ENCODE assay signal across 29 cellular contexts in genomic region chr11:60235318-60235717, GRCh38. TPM values are rescaled to one million over a fixed set of nuclear protein-coding genes. Genes with fewer than 3 reads are reported as not detected.
"Had no signal": no experiment of that assay in that cellular context is flagged by ENCODE, and none has a peak within 500 bp of the region (broad histone marks: within the 10 kb centered on the region; RNA-seq: fewer than 3 reads in every experiment).

No MANE protein-coding gene starts in this region.

- H3K4me3 ChIP-seq: SJSA1 had no signal

- H3K9me3 ChIP-seq: SJSA1 had no signal

- DNase-seq: activated B cell treated with CpG ODN at 0.5 μM for 24 hours; activated CD4-positive, alpha-beta T cell treated with anti-CD3 and anti-CD28 coated beads for 1 hour; activated CD4-positive, alpha-beta T cell treated with anti-CD3 and anti-CD28 coated beads, Interleukin-2, amount 10 ng/mL, durations not matched to agents 24 days and 14 days; activated CD4-positive, alpha-beta T cell treated with anti-CD3 and anti-CD28 coated beads, Interleukin-2, amount 50 U/mL, for 48 hours; activated CD8-positive, alpha-beta memory T cell treated with anti-CD3 and anti-CD28 coated beads, Interleukin-2, amount 10 ng/mL, durations not matched to agents 7 days and 5 days; activated effector memory CD4-positive, alpha-beta T cell treated with anti-CD3 and anti-CD28 coated beads, Interleukin-2, amount 50 U/mL, for 16 hours; activated naive CD4-positive, alpha-beta T cell treated with Interleukin-2 at 50 U/mL for 16 hours; activated naive CD8-positive, alpha-beta T cell treated with anti-CD3 and anti-CD28 coated beads, Interleukin-2, amount 50 U/mL, for 24 hours; activated T-cell treated with anti-CD3 and anti-CD28 coated beads, Interleukin-2, amount 50 U/mL, for 4 hours; amniotic stem cell; Karpas-422; MM.1S; NCI-H1105; NCI-H1436; NCI-H1694 treated with DMSO at 0.1 percent for 48 hours; NCI-H2029 treated with DMSO at 0.1 percent for 48 hours; NCI-H510A treated with DMSO at 0.1 percent for 48 hours; NCI-H69; NK-92 treated with Interleukin-12 subunit alpha and Interleukin-12 subunit beta, amount 100 ng/mL, for 24 hours; OCI-M1; RPMI8226; T-helper 17 cell; T-helper 9 cell had no signal

- H3K4me1 ChIP-seq: SJSA1 had no signal

- H3K27ac ChIP-seq: SJSA1 had no signal

- H3K36me3 ChIP-seq: SJSA1 had no signal

- ATAC-seq: activated CD8-positive, alpha-beta memory T cell treated with anti-CD3 and anti-CD28 coated beads, Interleukin-2, amount 10 ng/mL, durations not matched to agents 7 days and 5 days; activated naive CD4-positive, alpha-beta T cell treated with anti-CD3 and anti-CD28 coated beads, Interleukin-2, amount 50 U/mL, for 72 hours; activated naive CD8-positive, alpha-beta T cell treated with anti-CD3 and anti-CD28 coated beads, Interleukin-2, amount 50 U/mL, for 24 hours; activated T-cell treated with anti-CD3 and anti-CD28 coated beads, Interleukin-2, amount 50 U/mL, for 4 hours; Panc1; Right ventricle myocardium inferior; SK-N-SH treated with all-trans-retinoic acid at 6 μM for 48 hours; T-helper 17 cell had no signal

RNA-seq across cellular contexts. Expression of gene MS4A4E, which starts 7.6 kb away (rescaled TPM):
- total RNA-seq: activated B cell treated with CpG ODN at 0.5 μM for 24 hours; activated CD4-positive, alpha-beta T cell treated with anti-CD3 and anti-CD28 coated beads, Interleukin-2, amount 10 ng/mL, durations not matched to agents 24 days and 14 days; activated CD8-positive, alpha-beta memory T cell treated with anti-CD3 and anti-CD28 coated beads, Interleukin-2, amount 10 ng/mL, durations not matched to agents 7 days and 5 days; activated naive CD4-positive, alpha-beta T cell treated with anti-CD3 and anti-CD28 coated beads, Interleukin-2, amount 50 U/mL, for 72 hours; activated T-cell treated with anti-CD3 and anti-CD28 coated beads, Interleukin-2, amount 50 U/mL, for 4 hours; astrocyte; SJSA1 had no signal

RNA-seq across cellular contexts. Expression of gene MS4A4A, which starts 45.1 kb away (rescaled TPM):
- total RNA-seq: activated CD4-positive, alpha-beta T cell treated with anti-CD3 and anti-CD28 coated beads, Interleukin-2, amount 10 ng/mL, durations not matched to agents 24 days and 14 days; activated CD8-positive, alpha-beta memory T cell treated with anti-CD3 and anti-CD28 coated beads, Interleukin-2, amount 10 ng/mL, durations not matched to agents 7 days and 5 days; activated naive CD4-positive, alpha-beta T cell treated with anti-CD3 and anti-CD28 coated beads, Interleukin-2, amount 50 U/mL, for 72 hours; activated T-cell treated with anti-CD3 and anti-CD28 coated beads, Interleukin-2, amount 50 U/mL, for 4 hours had no signal

RNA-seq across cellular contexts. Expression of gene MS4A6A, which starts 52.4 kb away (rescaled TPM):
- total RNA-seq: activated B cell treated with CpG ODN at 0.5 μM for 24 hours; activated CD8-positive, alpha-beta memory T cell treated with anti-CD3 and anti-CD28 coated beads, Interleukin-2, amount 10 ng/mL, durations not matched to agents 7 days and 5 days; activated naive CD4-positive, alpha-beta T cell treated with anti-CD3 and anti-CD28 coated beads, Interleukin-2, amount 50 U/mL, for 72 hours; activated T-cell treated with anti-CD3 and anti-CD28 coated beads, Interleukin-2, amount 50 U/mL, for 4 hours; astrocyte; SJSA1 had no signal
